Comparison of ENCODE assay signal across 8 cellular contexts in the genomic region with DNA sequence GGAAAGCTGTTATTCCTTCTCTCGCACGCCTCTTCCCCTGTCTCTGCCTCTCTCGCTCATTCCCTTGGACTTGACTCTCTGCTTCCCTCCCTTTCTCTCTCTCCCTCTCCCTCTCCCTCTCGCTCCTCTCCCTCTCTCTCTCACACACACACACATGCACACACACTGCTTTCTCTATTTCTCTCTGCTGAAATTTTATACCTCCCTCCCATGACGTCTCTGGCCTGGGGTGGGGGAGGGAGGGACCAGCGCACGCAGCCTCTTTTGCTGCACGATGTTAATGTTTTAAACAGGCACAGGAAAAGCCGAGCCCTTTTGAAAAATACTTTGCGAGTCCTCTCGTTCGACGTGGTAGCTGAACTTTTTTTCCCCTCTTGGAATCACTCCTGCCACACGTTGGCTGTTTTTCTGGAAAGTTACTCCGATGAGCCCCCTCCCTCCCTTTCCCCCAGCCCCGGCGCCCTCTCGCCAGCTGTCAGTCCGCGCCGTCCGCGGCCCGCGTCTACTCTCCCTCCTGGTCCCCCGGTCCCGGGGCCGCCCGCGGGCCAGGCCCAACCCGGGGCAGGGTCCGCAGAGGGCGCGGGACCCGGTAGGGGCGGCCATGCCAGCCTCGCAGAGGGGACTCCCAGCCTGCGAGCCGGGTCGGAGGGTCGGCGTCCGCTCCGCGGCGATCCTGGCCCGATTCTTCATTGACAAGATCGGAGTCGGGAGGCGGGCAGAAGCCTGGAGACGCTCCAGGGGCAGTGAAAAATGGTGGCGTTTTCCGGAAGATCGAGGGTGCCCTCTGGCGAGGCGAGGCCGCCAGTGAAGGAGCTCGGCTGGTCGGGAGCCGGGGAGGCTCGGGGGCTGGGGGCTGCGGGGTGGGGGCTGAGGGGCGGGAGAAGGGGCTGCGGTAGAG. TPM values are rescaled to one million over a fixed set of nuclear protein-coding genes. Genes with fewer than 3 reads are reported as not detected.
DNase-seq lines count a peak whose midpoint lies in the region; ATAC-seq, FAIRE-seq and TF ChIP-seq lines count a peak whose summit lies in the region.

A gene (minus strand): TSS at position 170 of the 898 bp plus-strand sequence. CDS start 1,102 bp downstream, outside the sequence.

- intact Hi-C loops in spleen (cut with DNase I; ENCODE audit: low total_unique reads): loop anchor here (2.0 to 5.0 kb wide), 2 partner anchors 75 to 270 kb away; no protein-coding TSS in a partner anchor

- ATAC-seq in HG03095 (IDR thresholded peaks at IDR 0.05; ENCODE audit: unreplicated experiment): peak; percentile 27
- ATAC-seq in activated CD4-positive, CD25-positive, alpha-beta regulatory T cell treated with anti-CD3 and anti-CD28 coated beads, Interleukin-2, amount 50 U/mL, for 24 hours: peak; percentile 71

- DNase-seq in NCI-H226: peak; percentile 75
- DNase-seq in central memory CD4-positive, alpha-beta T cell: peak; percentile 75
- peak; percentile 7 for DNase-seq in keratinocyte (ENCODE audit: low read depth, low spot score)
- DNase-seq in spleen: peak; percentile 93
- no peak for DNase-seq in GM19238 (ENCODE audit: insufficient read length, low spot score)

- no peaks in the 10 kb centered on the region for H3K36me3 ChIP-seq in keratinocyte (ENCODE audit: control insufficient read depth in 2 of 2, extremely low read depth in 1 of 2, insufficient read depth in 2 of 2, low read length in 2 of 2)
- no peaks in the 10 kb centered on the region for H3K36me3 ChIP-seq in spleen

- peak within 1 kb of the TSS; percentile 93 for H2AFZ ChIP-seq in keratinocyte (ENCODE audit: control insufficient read depth, low read length)

- H3K9me3 ChIP-seq in keratinocyte (ENCODE audit: control insufficient read depth, low read depth, low read length) (no peaks in the 10 kb centered on the region), spleen (no peaks in the 10 kb centered on the region)

- peaks cover 10% of the 10 kb centered on the region for H3K79me2 ChIP-seq in keratinocyte (ENCODE audit: control insufficient read depth, insufficient read depth, low read length)

- no peaks in the 10 kb centered on the region for H4K20me1 ChIP-seq in keratinocyte (ENCODE audit: control insufficient read depth, extremely low read depth, insufficient read depth, low read length)

- H3K9ac ChIP-seq in keratinocyte (ENCODE audit: control insufficient read depth, extremely low read depth, insufficient read depth, low read length): peak within 1 kb of the TSS; percentile 76

- TF ChIP-seq CTCF in GM12873 (IDR thresholded peaks at IDR 0.05; ENCODE audit: insufficient read depth, low read depth, low read length, missing control alignments): peak; percentile 69
- peak; percentile 18 to 76 (median 70) for TF ChIP-seq CTCF in keratinocyte (optimal IDR thresholded peaks at IDR 0.05 in 1 of 3, IDR thresholded peaks at IDR 0.05 in 1 of 3, conservative IDR thresholded peaks at IDR 0.05 in 1 of 3; ENCODE audit: extremely low read depth in 1 of 3, insufficient read depth in 2 of 3, low read length in 3 of 3)
- TF ChIP-seq CTCF in spleen (IDR thresholded peaks at IDR 0.05 in 8 of 11, conservative IDR thresholded peaks at IDR 0.05 in 3 of 11): peak; percentile 11 to 82 (median 49)

- peak within 1 kb of the TSS; percentile 53 to 79 (median 59) for H3K4me3 ChIP-seq in keratinocyte (ENCODE audit: control insufficient read depth in 2 of 3, extremely low read depth in 1 of 3, insufficient read depth in 2 of 3, low read depth in 1 of 3, low read length in 3 of 3)
- H3K4me3 ChIP-seq in spleen: peak within 1 kb of the TSS; percentile 52 to 85 (median 62)

- H3K27ac ChIP-seq in keratinocyte (ENCODE audit: control insufficient read depth, insufficient read depth, low read length) (peak within 1 kb of the TSS; percentile 53), spleen (peak within 1 kb of the TSS; percentile 78 to 92 (median 88))

- 0 to 1% (median 1%) methylated on average over 53 to 64 of the region's 64 CpGs for WGBS in spleen, 5 donors

- FAIRE-seq in keratinocyte (lab: Jason Lieb, UNC): no peak

- H3K27me3 ChIP-seq in keratinocyte (ENCODE audit: control insufficient read depth, extremely low read depth, insufficient read depth, low read length) (no peaks in the 10 kb centered on the region), spleen (replicated peaks in 1 of 7) (no peaks in the 10 kb centered on the region)

- H3K4me1 ChIP-seq in keratinocyte (ENCODE audit: control insufficient read depth, extremely low read depth, insufficient read depth, low read length) (peaks cover 23% of the 10 kb centered on the region), spleen (peaks cover 20 to 84% (median 69%) of the 10 kb centered on the region in 6 donors)

- peak in 1 of 3 donors; percentile 57 for TF ChIP-seq POLR2A in spleen (IDR thresholded peaks at IDR 0.05)

- no peaks in the 10 kb centered on the region for H3K9me1 ChIP-seq in keratinocyte (ENCODE audit: control insufficient read depth, extremely low read depth, insufficient read depth, low read length)

- dilution Hi-C loops in keratinocyte (cut with MboI; ENCODE audit: extremely low pct_ligation_motif_present, low sequenced_read_pairs): no loop called here

- H3K4me2 ChIP-seq in keratinocyte (ENCODE audit: control insufficient read depth, extremely low read depth, insufficient read depth, low read depth, low read length): peak within 1 kb of the TSS; percentile 69

RNA-seq across cellular contexts. Expression of the gene that starts here (rescaled TPM):
- polyA plus RNA-seq in keratinocyte: 0.84 to 1.1 TPM (median 1.1 TPM) in 3 replicates
- not detected for polyA plus RNA-seq in keratinocyte (2011; ENCODE audit: low read depth)
- polyA plus RNA-seq in keratinocyte (2011; cell fraction: cytosol; rRNA removed): 0.62 and 0.79 TPM in 2 replicates
- 2.4 and 2.6 TPM in 2 replicates for polyA plus RNA-seq in keratinocyte (2011; cell fraction: nucleus; rRNA removed)
- 0.24 and 0.73 TPM in 2 replicates for polyA plus RNA-seq in keratinocyte (2012; ENCODE audit: low replicate concordance)
- 0.49 to 5.5 TPM (median 2.5 TPM) in 3 replicates for polyA minus RNA-seq in keratinocyte
- polyA minus RNA-seq in keratinocyte (2011; cell fraction: cytosol; rRNA and poly(A)+ RNA removed): not detected
- polyA minus RNA-seq in keratinocyte (2011; cell fraction: nucleus; rRNA and poly(A)+ RNA removed): 0.32 and 0.39 TPM in 2 replicates
- total RNA-seq in spleen: 10 to 100 TPM in 4 of 7 donors, 1 to 10 TPM in 3; 5.6 to 61.0 (median 15.7) TPM
- 1 to 10 TPM; 4.0 to 6.1 (median 4.2) TPM for polyA plus RNA-seq in spleen
